Comparison of ENCODE assay signal across 8 cellular contexts in the genomic region with DNA sequence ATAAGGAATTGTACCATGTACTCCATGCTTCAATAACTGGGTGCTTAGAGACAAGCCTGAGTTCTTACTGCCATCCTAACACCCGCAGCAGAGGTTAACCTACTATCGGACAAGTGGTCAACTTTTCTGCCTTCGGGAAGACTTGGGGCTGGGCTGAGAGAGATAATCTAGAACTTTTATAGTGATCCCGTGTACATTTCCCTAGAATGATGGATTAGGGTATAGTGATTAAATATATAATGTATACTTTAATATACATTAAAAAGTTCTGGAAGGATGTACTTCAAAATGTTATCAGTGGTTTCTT. TPM values are rescaled to one million over a fixed set of nuclear protein-coding genes. Genes with fewer than 3 reads are reported as not detected.
DNase-seq lines count a peak whose midpoint lies in the region; ATAC-seq and TF ChIP-seq lines count a peak whose summit lies in the region.

No MANE protein-coding gene starts in this region.

- TF ChIP-seq CTCF in GM12875 (IDR thresholded peaks at IDR 0.05; ENCODE audit: borderline replicate concordance, insufficient read depth, low read depth, low read length) (no peak), Peyer's patch (IDR thresholded peaks at IDR 0.05) (no peak), esophagus muscularis mucosa (IDR thresholded peaks at IDR 0.05) (no peak), retinal pigment epithelial cell (conservative IDR thresholded peaks at IDR 0.05; ENCODE audit: low read depth, low read length) (no peak)

- no peaks in the 10 kb centered on the region for H3K36me3 ChIP-seq in Peyer's patch
- H3K36me3 ChIP-seq in esophagus muscularis mucosa, result no peaks in the 10 kb centered on the region

- intact Hi-C loops in esophagus muscularis mucosa (cut with DNase I), result loop anchor here (1.0 kb wide), 1 partner anchor 14 kb away; no protein-coding TSS in a partner anchor

- DNase-seq in Peyer's patch, result no peak
- DNase-seq in esophagus muscularis mucosa (ENCODE audit: extremely low spot score), result no peak
- DNase-seq in retinal pigment epithelial cell (ENCODE audit: low read depth), result no peak
- DNase-seq in NCI-H774 (lab: John Stamatoyannopoulos, UW), result no peak
- DNase-seq in MV-4-11 (lab: John Stamatoyannopoulos, UW), result no peak
- DNase-seq in CD1c-positive myeloid dendritic cell (ENCODE audit: extremely low spot score), result no peak

- H3K4me1 ChIP-seq in Peyer's patch (peaks cover 0 to 13% (median 6%) of the 10 kb centered on the region in 4 donors), esophagus muscularis mucosa (peaks cover 12 to 23% (median 19%) of the 10 kb centered on the region in 4 donors)

- no peak for ATAC-seq in HG03457 (IDR thresholded peaks at IDR 0.05; ENCODE audit: unreplicated experiment)

- no peak for TF ChIP-seq EP300 in esophagus muscularis mucosa (IDR thresholded peaks at IDR 0.05)

- TF ChIP-seq POLR2A in Peyer's patch (IDR thresholded peaks at IDR 0.05) (no peak), esophagus muscularis mucosa (IDR thresholded peaks at IDR 0.05; ENCODE audit: low read depth) (no peak)

- H3K27me3 ChIP-seq in Peyer's patch (no peaks in the 10 kb centered on the region), esophagus muscularis mucosa (no peaks in the 10 kb centered on the region)

- no peaks in the 10 kb centered on the region for H3K9me3 ChIP-seq in Peyer's patch
- no peaks in the 10 kb centered on the region for H3K9me3 ChIP-seq in esophagus muscularis mucosa

- WGBS in esophagus muscularis mucosa, result 27% methylated on average over 4 of the region's 4 CpGs

- peak overlapping the region; percentile 97 to 100 (median 98) for H3K27ac ChIP-seq in Peyer's patch
- H3K27ac ChIP-seq in esophagus muscularis mucosa (replicated peaks in 1 of 4), result peak overlapping the region; percentile 92 to 99 (median 98)

- H3K4me3 ChIP-seq in GM12875 (ENCODE audit: low read depth, low read length) (peak overlapping the region; percentile 48), Peyer's patch (peak overlapping the region; percentile 51 to 64 (median 58)), esophagus muscularis mucosa (peak overlapping the region; percentile 59 to 70 (median 68)), retinal pigment epithelial cell (ENCODE audit: low read length) (peak overlapping the region; percentile 53)

RNA-seq across cellular contexts. Expression of gene HNRNPF, which starts 12.2 kb away (rescaled TPM):
- total RNA-seq in Peyer's patch (100 to 1,000 TPM; 145 to 177 (median 160) TPM), esophagus muscularis mucosa (100 to 1,000 TPM; 113 to 243 (median 176) TPM)

RNA-seq across cellular contexts. Expression of gene ZNF487, which starts 15.8 kb away (rescaled TPM):
- total RNA-seq in Peyer's patch, result 10 to 100 TPM; 21.5 to 51.7 (median 26.9) TPM
- total RNA-seq in esophagus muscularis mucosa, result 10 to 100 TPM in 1 of 4 donors, 1 to 10 TPM in 3; 9.1 to 10.1 (median 10.0) TPM

RNA-seq across cellular contexts. Expression of gene FXYD4, which starts 49.7 kb away (rescaled TPM):
- total RNA-seq in Peyer's patch, result not detected
- not detected for total RNA-seq in esophagus muscularis mucosa
